ENCODE assay signal across 1 cellular context in genomic region chr10:110215751-110216150, GRCh38.
TF ChIP-seq lines count a peak whose summit lies in the region.

No MANE protein-coding gene starts in this region.

TF ChIP-seq in K562, 482 proteins besides CTCF, POLR2A, EP300 and RAD21 (continued from another document):
- TF ChIP-seq NR2C2 (CRISPR knock-in tag; IDR thresholded peaks at IDR 0.05), result no peak
- TF ChIP-seq NR2C2 (tag; IDR thresholded peaks at IDR 0.05), result peak; percentile 22; the same call in 1 of the 2 replicates
